1 cellular context compared by ENCODE assay signal in the genomic region with DNA sequence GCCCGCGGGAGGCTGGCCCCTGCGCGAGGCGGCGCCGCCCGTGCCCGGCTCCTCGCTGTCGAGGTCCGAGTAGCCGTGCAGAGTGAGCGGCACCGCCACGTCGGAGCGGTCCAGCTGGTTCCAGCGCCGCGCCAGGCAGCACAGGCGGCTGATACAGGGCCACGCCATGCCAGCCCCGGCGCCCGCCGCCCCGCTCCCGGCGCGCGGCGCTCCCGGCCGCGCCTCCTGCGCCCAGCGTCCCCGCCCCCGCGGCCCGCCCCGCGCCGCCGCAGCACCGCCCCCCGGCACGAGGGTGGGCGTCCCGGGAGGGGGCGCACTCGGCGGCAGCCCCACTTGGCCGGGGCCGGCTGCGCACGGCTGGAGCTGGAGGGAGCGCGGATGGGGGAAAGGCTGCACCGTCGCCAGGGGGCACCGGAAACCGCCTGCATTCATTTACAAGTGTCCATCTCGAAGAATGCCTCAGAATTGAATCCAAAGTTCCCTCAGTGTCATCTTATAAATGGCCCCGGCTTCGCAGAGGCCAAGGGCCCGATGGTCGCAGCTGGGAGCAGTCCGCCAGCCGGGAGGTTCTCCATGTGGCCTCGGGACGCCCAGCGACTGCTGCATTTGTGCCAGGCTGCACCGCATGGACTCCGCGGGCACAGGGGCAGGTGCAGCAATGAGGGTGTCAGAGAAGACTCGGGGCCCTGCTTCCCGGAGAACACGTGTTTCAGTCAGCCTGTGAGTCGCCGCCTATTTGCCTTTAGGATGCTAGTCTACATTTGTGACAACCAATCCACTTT.
TF ChIP-seq lines count a peak whose summit lies in the region.

A gene (minus strand): TSS at position 198 of the 782 bp plus-strand sequence. CDS start 30 bp downstream, at position 168.

TF ChIP-seq in HEK293, 187 proteins besides CTCF, POLR2A, EP300 and RAD21 (continued from another document and continues in another):
- TF ChIP-seq ZNF121 (tag by site-specific recombination; IDR thresholded peaks at IDR 0.05) (no peak), ZNF175 (tag by site-specific recombination; IDR thresholded peaks at IDR 0.05) (no peak), PRDM1 (tag by site-specific recombination; IDR thresholded peaks at IDR 0.05) (no peak), ZNF776 (tag by site-specific recombination; IDR thresholded peaks at IDR 0.05; ENCODE audit: borderline replicate concordance) (no peak), ZNF48 (tag by site-specific recombination; IDR thresholded peaks at IDR 0.05) (no peak), ZNF354C (tag by site-specific recombination; IDR thresholded peaks at IDR 0.05; ENCODE audit: borderline replicate concordance, low read depth) (no peak), MYNN (tag by site-specific recombination; IDR thresholded peaks at IDR 0.05; ENCODE audit: borderline replicate concordance) (no peak), ZNF24 (tag by site-specific recombination; IDR thresholded peaks at IDR 0.05) (0 out of 2 replicates have a peak, but pooled peaks have one; percentile 26), ZNF76 (tag by site-specific recombination; IDR thresholded peaks at IDR 0.05; ENCODE audit: borderline replicate concordance, low read depth) (no peak), ZNF548 (tag by site-specific recombination; IDR thresholded peaks at IDR 0.05) (no peak), ZNF341 (tag by site-specific recombination; IDR thresholded peaks at IDR 0.05; ENCODE audit: low read depth) (peak; percentile 48; the same call in 1 of the 2 replicates), ZNF214 (tag by site-specific recombination; IDR thresholded peaks at IDR 0.05; ENCODE audit: borderline replicate concordance) (no peak), ZNF138 (tag by site-specific recombination; IDR thresholded peaks at IDR 0.05; ENCODE audit: borderline replicate concordance) (no peak), ZNF133 (tag by site-specific recombination; IDR thresholded peaks at IDR 0.05) (no peak), ZNF184 (tag by site-specific recombination; IDR thresholded peaks at IDR 0.05) (no peak), ZBTB17 (tag by site-specific recombination; IDR thresholded peaks at IDR 0.05) (peak; percentile 48), FEZF1 (tag by site-specific recombination; IDR thresholded peaks at IDR 0.05) (no peak), ZNF114 (tag by site-specific recombination; IDR thresholded peaks at IDR 0.05) (no peak), ZNF239 (tag by site-specific recombination; IDR thresholded peaks at IDR 0.05) (no peak), SETDB1 (IDR thresholded peaks at IDR 0.05; ENCODE audit: insufficient read length, low read length) (no peak), ZNF626 (tag by site-specific recombination; IDR thresholded peaks at IDR 0.05) (no peak), KLF8 (tag by site-specific recombination; IDR thresholded peaks at IDR 0.05) (no peak), ZNF571 (tag by site-specific recombination; IDR thresholded peaks at IDR 0.05) (no peak)
- TF ChIP-seq, protein P1, sequence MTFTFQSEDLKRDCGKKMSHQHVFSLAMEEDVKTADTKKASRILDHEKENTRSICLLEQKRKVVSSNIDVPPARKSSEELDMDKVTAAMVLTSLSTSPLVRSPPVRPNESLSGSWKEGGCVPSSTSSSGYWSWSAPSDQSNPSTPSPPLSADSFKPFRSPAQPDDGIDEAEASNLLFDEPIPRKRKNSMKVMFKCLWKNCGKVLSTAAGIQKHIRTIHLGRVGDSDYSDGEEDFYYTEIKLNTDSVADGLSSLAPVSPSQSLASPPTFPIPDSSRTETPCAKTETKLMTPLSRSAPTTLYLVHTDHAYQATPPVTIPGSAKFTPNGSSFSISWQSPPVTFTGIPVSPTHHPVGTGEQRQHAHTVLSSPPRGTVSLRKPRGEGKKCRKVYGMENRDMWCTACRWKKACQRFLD (tag by site-specific recombination; IDR thresholded peaks at IDR 0.05), result no peak
- TF ChIP-seq, protein P2, sequence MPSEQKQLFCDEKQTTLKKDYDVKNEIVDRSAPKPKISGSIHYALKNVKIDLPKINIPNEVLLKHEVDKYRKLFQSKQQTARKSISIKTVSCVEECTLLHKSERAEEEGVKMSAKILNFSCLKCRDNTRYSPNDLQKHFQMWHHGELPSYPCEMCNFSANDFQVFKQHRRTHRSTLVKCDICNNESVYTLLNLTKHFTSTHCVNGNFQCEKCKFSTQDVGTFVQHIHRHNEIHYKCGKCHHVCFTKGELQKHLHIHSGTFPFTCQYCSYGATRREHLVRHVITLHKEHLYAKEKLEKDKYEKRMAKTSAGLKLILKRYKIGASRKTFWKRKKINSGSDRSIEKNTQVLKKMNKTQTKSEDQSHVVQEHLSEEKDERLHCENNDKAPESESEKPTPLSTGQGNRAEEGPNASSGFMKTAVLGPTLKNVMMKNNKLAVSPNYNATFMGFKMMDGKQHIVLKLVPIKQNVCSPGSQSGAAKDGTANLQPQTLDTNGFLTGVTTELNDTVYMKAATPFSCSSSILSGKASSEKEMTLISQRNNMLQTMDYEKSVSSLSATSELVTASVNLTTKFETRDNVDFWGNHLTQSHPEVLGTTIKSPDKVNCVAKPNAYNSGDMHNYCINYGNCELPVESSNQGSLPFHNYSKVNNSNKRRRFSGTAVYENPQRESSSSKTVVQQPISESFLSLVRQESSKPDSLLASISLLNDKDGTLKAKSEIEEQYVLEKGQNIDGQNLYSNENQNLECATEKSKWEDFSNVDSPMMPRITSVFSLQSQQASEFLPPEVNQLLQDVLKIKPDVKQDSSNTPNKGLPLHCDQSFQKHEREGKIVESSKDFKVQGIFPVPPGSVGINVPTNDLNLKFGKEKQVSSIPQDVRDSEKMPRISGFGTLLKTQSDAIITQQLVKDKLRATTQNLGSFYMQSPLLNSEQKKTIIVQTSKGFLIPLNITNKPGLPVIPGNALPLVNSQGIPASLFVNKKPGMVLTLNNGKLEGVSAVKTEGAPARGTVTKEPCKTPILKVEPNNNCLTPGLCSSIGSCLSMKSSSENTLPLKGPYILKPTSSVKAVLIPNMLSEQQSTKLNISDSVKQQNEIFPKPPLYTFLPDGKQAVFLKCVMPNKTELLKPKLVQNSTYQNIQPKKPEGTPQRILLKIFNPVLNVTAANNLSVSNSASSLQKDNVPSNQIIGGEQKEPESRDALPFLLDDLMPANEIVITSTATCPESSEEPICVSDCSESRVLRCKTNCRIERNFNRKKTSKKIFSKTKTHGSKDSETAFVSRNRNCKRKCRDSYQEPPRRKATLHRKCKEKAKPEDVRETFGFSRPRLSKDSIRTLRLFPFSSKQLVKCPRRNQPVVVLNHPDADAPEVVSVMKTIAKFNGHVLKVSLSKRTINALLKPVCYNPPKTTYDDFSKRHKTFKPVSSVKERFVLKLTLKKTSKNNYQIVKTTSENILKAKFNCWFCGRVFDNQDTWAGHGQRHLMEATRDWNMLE (tag by site-specific recombination; conservative IDR thresholded peaks at IDR 0.05; ENCODE audit: low read depth), result no peak
- TF ChIP-seq, protein P3, sequence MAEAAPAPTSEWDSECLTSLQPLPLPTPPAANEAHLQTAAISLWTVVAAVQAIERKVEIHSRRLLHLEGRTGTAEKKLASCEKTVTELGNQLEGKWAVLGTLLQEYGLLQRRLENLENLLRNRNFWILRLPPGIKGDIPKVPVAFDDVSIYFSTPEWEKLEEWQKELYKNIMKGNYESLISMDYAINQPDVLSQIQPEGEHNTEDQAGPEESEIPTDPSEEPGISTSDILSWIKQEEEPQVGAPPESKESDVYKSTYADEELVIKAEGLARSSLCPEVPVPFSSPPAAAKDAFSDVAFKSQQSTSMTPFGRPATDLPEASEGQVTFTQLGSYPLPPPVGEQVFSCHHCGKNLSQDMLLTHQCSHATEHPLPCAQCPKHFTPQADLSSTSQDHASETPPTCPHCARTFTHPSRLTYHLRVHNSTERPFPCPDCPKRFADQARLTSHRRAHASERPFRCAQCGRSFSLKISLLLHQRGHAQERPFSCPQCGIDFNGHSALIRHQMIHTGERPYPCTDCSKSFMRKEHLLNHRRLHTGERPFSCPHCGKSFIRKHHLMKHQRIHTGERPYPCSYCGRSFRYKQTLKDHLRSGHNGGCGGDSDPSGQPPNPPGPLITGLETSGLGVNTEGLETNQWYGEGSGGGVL (tag by site-specific recombination; IDR thresholded peaks at IDR 0.05), result no peak
- TF ChIP-seq, protein P4, sequence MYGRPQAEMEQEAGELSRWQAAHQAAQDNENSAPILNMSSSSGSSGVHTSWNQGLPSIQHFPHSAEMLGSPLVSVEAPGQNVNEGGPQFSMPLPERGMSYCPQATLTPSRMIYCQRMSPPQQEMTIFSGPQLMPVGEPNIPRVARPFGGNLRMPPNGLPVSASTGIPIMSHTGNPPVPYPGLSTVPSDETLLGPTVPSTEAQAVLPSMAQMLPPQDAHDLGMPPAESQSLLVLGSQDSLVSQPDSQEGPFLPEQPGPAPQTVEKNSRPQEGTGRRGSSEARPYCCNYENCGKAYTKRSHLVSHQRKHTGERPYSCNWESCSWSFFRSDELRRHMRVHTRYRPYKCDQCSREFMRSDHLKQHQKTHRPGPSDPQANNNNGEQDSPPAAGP (tag by site-specific recombination; IDR thresholded peaks at IDR 0.05), result no peak
- TF ChIP-seq, protein P5, sequence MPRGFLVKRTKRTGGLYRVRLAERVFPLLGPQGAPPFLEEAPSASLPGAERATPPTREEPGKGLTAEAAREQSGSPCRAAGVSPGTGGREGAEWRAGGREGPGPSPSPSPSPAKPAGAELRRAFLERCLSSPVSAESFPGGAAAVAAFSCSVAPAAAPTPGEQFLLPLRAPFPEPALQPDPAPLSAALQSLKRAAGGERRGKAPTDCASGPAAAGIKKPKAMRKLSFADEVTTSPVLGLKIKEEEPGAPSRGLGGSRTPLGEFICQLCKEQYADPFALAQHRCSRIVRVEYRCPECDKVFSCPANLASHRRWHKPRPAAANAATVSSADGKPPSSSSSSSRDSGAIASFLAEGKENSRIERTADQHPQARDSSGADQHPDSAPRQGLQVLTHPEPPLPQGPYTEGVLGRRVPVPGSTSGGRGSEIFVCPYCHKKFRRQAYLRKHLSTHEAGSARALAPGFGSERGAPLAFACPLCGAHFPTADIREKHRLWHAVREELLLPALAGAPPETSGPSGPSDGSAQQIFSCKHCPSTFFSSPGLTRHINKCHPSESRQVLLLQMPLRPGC (tag by site-specific recombination; IDR thresholded peaks at IDR 0.05), result no peak
- TF ChIP-seq, protein P6, sequence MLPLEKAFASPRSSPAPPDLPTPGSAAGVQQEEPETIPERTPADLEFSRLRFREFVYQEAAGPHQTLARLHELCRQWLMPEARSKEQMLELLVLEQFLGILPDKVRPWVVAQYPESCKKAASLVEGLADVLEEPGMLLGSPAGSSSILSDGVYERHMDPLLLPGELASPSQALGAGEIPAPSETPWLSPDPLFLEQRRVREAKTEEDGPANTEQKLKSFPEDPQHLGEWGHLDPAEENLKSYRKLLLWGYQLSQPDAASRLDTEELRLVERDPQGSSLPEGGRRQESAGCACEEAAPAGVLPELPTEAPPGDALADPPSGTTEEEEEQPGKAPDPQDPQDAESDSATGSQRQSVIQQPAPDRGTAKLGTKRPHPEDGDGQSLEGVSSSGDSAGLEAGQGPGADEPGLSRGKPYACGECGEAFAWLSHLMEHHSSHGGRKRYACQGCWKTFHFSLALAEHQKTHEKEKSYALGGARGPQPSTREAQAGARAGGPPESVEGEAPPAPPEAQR (tag by site-specific recombination; IDR thresholded peaks at IDR 0.05), result no peak
- TF ChIP-seq, protein P7, sequence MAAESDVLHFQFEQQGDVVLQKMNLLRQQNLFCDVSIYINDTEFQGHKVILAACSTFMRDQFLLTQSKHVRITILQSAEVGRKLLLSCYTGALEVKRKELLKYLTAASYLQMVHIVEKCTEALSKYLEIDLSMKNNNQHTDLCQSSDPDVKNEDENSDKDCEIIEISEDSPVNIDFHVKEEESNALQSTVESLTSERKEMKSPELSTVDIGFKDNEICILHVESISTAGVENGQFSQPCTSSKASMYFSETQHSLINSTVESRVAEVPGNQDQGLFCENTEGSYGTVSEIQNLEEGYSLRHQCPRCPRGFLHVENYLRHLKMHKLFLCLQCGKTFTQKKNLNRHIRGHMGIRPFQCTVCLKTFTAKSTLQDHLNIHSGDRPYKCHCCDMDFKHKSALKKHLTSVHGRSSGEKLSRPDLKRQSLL (tag by site-specific recombination; IDR thresholded peaks at IDR 0.05), result no peak
- TF ChIP-seq, protein P8, sequence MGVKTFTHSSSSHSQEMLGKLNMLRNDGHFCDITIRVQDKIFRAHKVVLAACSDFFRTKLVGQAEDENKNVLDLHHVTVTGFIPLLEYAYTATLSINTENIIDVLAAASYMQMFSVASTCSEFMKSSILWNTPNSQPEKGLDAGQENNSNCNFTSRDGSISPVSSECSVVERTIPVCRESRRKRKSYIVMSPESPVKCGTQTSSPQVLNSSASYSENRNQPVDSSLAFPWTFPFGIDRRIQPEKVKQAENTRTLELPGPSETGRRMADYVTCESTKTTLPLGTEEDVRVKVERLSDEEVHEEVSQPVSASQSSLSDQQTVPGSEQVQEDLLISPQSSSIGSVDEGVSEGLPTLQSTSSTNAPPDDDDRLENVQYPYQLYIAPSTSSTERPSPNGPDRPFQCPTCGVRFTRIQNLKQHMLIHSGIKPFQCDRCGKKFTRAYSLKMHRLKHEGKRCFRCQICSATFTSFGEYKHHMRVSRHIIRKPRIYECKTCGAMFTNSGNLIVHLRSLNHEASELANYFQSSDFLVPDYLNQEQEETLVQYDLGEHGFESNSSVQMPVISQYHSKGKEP (tag by site-specific recombination; IDR thresholded peaks at IDR 0.05), result peak; percentile 77; the same call in 1 of the 2 replicates
- TF ChIP-seq, protein P9, sequence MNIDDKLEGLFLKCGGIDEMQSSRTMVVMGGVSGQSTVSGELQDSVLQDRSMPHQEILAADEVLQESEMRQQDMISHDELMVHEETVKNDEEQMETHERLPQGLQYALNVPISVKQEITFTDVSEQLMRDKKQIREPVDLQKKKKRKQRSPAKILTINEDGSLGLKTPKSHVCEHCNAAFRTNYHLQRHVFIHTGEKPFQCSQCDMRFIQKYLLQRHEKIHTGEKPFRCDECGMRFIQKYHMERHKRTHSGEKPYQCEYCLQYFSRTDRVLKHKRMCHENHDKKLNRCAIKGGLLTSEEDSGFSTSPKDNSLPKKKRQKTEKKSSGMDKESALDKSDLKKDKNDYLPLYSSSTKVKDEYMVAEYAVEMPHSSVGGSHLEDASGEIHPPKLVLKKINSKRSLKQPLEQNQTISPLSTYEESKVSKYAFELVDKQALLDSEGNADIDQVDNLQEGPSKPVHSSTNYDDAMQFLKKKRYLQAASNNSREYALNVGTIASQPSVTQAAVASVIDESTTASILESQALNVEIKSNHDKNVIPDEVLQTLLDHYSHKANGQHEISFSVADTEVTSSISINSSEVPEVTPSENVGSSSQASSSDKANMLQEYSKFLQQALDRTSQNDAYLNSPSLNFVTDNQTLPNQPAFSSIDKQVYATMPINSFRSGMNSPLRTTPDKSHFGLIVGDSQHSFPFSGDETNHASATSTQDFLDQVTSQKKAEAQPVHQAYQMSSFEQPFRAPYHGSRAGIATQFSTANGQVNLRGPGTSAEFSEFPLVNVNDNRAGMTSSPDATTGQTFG (tag by site-specific recombination; IDR thresholded peaks at IDR 0.05; ENCODE audit: borderline replicate concordance), result no peak
- TF ChIP-seq, protein P10, sequence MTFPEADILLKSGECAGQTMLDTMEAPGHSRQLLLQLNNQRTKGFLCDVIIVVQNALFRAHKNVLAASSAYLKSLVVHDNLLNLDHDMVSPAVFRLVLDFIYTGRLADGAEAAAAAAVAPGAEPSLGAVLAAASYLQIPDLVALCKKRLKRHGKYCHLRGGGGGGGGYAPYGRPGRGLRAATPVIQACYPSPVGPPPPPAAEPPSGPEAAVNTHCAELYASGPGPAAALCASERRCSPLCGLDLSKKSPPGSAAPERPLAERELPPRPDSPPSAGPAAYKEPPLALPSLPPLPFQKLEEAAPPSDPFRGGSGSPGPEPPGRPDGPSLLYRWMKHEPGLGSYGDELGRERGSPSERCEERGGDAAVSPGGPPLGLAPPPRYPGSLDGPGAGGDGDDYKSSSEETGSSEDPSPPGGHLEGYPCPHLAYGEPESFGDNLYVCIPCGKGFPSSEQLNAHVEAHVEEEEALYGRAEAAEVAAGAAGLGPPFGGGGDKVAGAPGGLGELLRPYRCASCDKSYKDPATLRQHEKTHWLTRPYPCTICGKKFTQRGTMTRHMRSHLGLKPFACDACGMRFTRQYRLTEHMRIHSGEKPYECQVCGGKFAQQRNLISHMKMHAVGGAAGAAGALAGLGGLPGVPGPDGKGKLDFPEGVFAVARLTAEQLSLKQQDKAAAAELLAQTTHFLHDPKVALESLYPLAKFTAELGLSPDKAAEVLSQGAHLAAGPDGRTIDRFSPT (tag by site-specific recombination; IDR thresholded peaks at IDR 0.05), result peak; percentile 61; the same call in 1 of the 2 replicates
